8 cellular contexts compared by ENCODE assay signal in the genomic region with DNA sequence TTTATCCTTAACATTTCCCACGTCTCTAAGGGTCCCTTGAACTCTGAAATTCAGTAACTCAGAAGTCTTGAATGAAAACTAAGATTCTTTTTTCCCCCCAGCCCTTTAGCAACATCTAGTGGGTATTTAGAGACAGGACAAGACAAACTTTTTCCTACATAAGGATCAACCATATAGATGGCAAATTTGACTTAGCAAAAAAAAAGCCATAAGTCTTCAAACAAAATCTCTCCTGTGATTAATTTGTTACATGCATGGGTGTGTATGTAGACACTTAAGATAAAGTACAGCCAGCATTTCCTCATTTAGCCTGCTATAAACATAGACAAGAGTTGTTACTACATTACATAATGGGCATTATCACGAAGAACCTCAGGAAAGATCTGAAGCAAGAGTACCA. TPM values are rescaled to one million over a fixed set of nuclear protein-coding genes. Genes with fewer than 3 reads are reported as not detected.
DNase-seq lines count a peak whose midpoint lies in the region; ATAC-seq and TF ChIP-seq lines count a peak whose summit lies in the region.

No MANE protein-coding gene starts in this region.

- no peak for ATAC-seq in HG03565 (IDR thresholded peaks at IDR 0.05; ENCODE audit: unreplicated experiment)
- ATAC-seq in GM18909 (IDR thresholded peaks at IDR 0.05; ENCODE audit: poor library complexity, unreplicated experiment), result no peak

- H3K4me2 ChIP-seq in mesendoderm (ENCODE audit: low read length), result no peak overlapping the region

- H2BK5ac ChIP-seq in mesendoderm (ENCODE audit: low read length), result no peak overlapping the region

- no peak overlapping the region for H3K4me3 Mint-ChIP-seq in MCF 10A (ENCODE audit: unreplicated experiment)

- no peak overlapping the region for H3K27ac ChIP-seq in mesendoderm (ENCODE audit: low read depth, low read length)
- H3K27ac ChIP-seq in uterus, result no peak overlapping the region
- H3K27ac ChIP-seq in prostate gland, result no peak overlapping the region

- H3K79me1 ChIP-seq in mesendoderm (ENCODE audit: low read length), result no peaks in the 10 kb centered on the region

- CTCF ChIA-PET in MCF 10A (lab: Yijun Ruan, JAX), result interaction anchor here (0.6 to 5.2 kb wide), 18 partner anchors 13 to 1354 kb away, joined by 3 to 40 read pairs (median 3); partner anchors contain the start of gene ANKRD31

- no peak overlapping the region for H3K9ac ChIP-seq in mesendoderm (ENCODE audit: low read length)

- POLR2A ChIA-PET in MCF 10A (lab: Yijun Ruan, JAX), result interaction anchor here (0.9 kb wide), 1 partner anchor 340 kb away, joined by 5 read pairs; no protein-coding TSS in a partner anchor

- no peak overlapping the region for H3K18ac ChIP-seq in mesendoderm (ENCODE audit: low read length)

- H3K9me3 ChIP-seq in uterus (no peaks in the 10 kb centered on the region), prostate gland (no peaks in the 10 kb centered on the region)

- TF ChIP-seq CTCF in MCF 10A (IDR thresholded peaks at IDR 0.05; ENCODE audit: unreplicated experiment), result peak; percentile 63
- TF ChIP-seq CTCF in uterus (IDR thresholded peaks at IDR 0.05), result peak in 1 of 4 experiments; percentile 6
- TF ChIP-seq CTCF in prostate gland (IDR thresholded peaks at IDR 0.05), result peak in 2 of 4 experiments; percentile 38 to 53

- H3K27me3 Mint-ChIP-seq in MCF 10A (ENCODE audit: insufficient read depth, unreplicated experiment), result no peaks in the 10 kb centered on the region

- H3K4me1 ChIP-seq in mesendoderm (ENCODE audit: control insufficient read depth, low read depth, low read length) (no peaks in the 10 kb centered on the region), uterus (no peaks in the 10 kb centered on the region), prostate gland (replicated peaks) (no peaks in the 10 kb centered on the region)

- H3K4me3 ChIP-seq in mesendoderm (ENCODE audit: low read length), result no peak overlapping the region
- no peak overlapping the region for H3K4me3 ChIP-seq in uterus
- no peak overlapping the region for H3K4me3 ChIP-seq in prostate gland

- no peak overlapping the region for H3K23ac ChIP-seq in mesendoderm (ENCODE audit: low read length)

- no peak overlapping the region for H3K56ac ChIP-seq in mesendoderm (ENCODE audit: low read length)

- H3K36me3 ChIP-seq in mesendoderm (ENCODE audit: control insufficient read depth, insufficient read depth, low read length) (no peaks in the 10 kb centered on the region), uterus (no peaks in the 10 kb centered on the region), prostate gland (no peaks in the 10 kb centered on the region)

- no CpG with 5 or more reads among the region's 2 CpGs for WGBS in mesendoderm (ENCODE audit: extremely low coverage, insufficient coverage, low lambda C conversion rate)
- 49% methylated on average over 2 of the region's 2 CpGs for WGBS in prostate gland

- no TSS peak for BruUV-seq in MCF 10A (replicated peaks; lab: Mats Ljungman, UMichigan)

- H4K5ac ChIP-seq in mesendoderm (ENCODE audit: low read length), result no peak overlapping the region

- H2BK120ac ChIP-seq in mesendoderm (ENCODE audit: low read depth, low read length), result no peak overlapping the region

- no peak overlapping the region for H3K27ac Mint-ChIP-seq in MCF 10A (ENCODE audit: low read depth, unreplicated experiment)

- H3K4me1 Mint-ChIP-seq in MCF 10A (ENCODE audit: insufficient read depth, unreplicated experiment), result no peaks in the 10 kb centered on the region

- H3K27me3 ChIP-seq in mesendoderm (ENCODE audit: insufficient read depth, low read length, poor library complexity), result no peaks in the 10 kb centered on the region
- no peaks in the 10 kb centered on the region for H3K27me3 ChIP-seq in uterus
- no peaks in the 10 kb centered on the region for H3K27me3 ChIP-seq in prostate gland (replicated peaks; ENCODE audit: insufficient read depth)

- DNase-seq in DMS53 treated with DMSO at 0.1 percent for 48 hours (lab: John Stamatoyannopoulos, UW; ENCODE audit: unreplicated experiment) (peak; percentile 33), Kasumi-1 (lab: John Stamatoyannopoulos, UW) (peak; percentile 66 to 69), MCF 10A (ENCODE audit: unreplicated experiment) (peak; percentile 47), mesendoderm (peak; percentile 72), uterus (no peak), prostate gland (ENCODE audit: low spot score) (no peak)

- H3K4ac ChIP-seq in mesendoderm (ENCODE audit: low read depth, low read length), result no peak overlapping the region

- H3K79me2 ChIP-seq in mesendoderm (ENCODE audit: control insufficient read depth, insufficient read depth, low read length), result no peaks in the 10 kb centered on the region

- H3K36me3 Mint-ChIP-seq in MCF 10A (ENCODE audit: insufficient read depth, unreplicated experiment), result no peaks in the 10 kb centered on the region

- H4K8ac ChIP-seq in mesendoderm (ENCODE audit: low read depth, low read length), result no peak overlapping the region

- H2BK15ac ChIP-seq in mesendoderm (replicated peaks; ENCODE audit: low read depth), result no peak overlapping the region

- intact Hi-C loops in MCF 10A (cut with micrococcal nuclease) (loop anchor here (1.0 to 5.0 kb wide), 5 partner anchors 108 to 591 kb away; partner anchors contain the start of genes GCNT4, GFM2 and NSA2), uterus (cut with DNase I; ENCODE audit: low total_unique reads) (no loop called here), prostate gland (cut with DNase I) (no loop called here)

- no peak overlapping the region for H2AK5ac ChIP-seq in mesendoderm (ENCODE audit: low read length)

- H3K9me3 Mint-ChIP-seq in MCF 10A (ENCODE audit: unreplicated experiment), result no peaks in the 10 kb centered on the region

- TF ChIP-seq POLR2A in uterus (IDR thresholded peaks at IDR 0.05), result no peak
- no peak for TF ChIP-seq POLR2A in prostate gland (IDR thresholded peaks at IDR 0.05)

RNA-seq across cellular contexts. Expression of gene ANKRD31, which starts 29.1 kb away (rescaled TPM):
- total RNA-seq in MCF 10A (2022), result 0.28 and 0.56 TPM in 2 replicates
- polyA plus RNA-seq in mesendoderm (2013, experiment 1 of 2), result 0.13 TPM
- 0.15 TPM for polyA plus RNA-seq in mesendoderm (2013, experiment 2 of 2)
- total RNA-seq in uterus, result under 1 TPM in 2 of 4 donors, not detected in 2; 0.67 to 0.69 TPM
- total RNA-seq in prostate gland, result 1 to 10 TPM in 1 of 2 donors, under 1 TPM in 1; 0.41 to 3.7 TPM

Comparison
In these comparisons a context has a peak if more than half of its experiments do, and no peak if none do; other contexts are left out.
1. DNase-seq: peak in DMS53 treated with DMSO at 0.1 percent for 48 hours (single experiment), Kasumi-1 (2 of 2), MCF 10A (single experiment) and mesendoderm (single experiment); none in uterus (0 of 2) and prostate gland (single experiment).